16 cellular contexts compared by ENCODE assay signal in the genomic region with DNA sequence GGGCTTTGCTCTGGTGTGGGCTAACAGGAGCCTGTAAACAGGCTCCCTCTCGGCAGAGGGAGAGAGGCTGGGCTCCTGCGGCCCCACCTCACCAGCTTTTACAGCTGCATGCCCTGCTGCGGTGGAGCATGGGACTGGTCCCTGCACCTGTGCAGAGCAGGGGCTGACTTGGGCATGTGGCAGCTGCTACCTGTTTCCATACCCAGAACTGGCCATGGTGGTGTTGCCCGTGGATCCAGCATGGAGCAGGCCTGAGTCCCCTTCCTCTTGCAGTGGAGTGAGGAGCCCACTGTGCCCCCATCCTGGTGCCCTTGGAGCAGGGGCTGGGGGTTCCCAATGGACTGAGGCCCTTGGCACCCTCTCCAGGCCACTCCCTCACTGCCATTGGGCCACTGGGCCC.
DNase-seq lines count a peak whose midpoint lies in the region; ATAC-seq and TF ChIP-seq lines count a peak whose summit lies in the region.
"Had no signal": no experiment of that assay in that cellular context is flagged by ENCODE, and none has a peak within 500 bp of the region (broad histone marks: within the 10 kb centered on the region; RNA-seq: fewer than 3 reads in every experiment).

No MANE protein-coding gene starts in this region.

- in situ Hi-C loops in IMR-90 (cut with MboI; ENCODE audit: low sequenced_read_pairs) = no loop called here

- H3K4ac ChIP-seq in IMR-90 (ENCODE audit: low read depth, low read length) = no peak overlapping the region

- no peaks in the 10 kb centered on the region for H3K4me1 ChIP-seq in IMR-90 (ENCODE audit: control insufficient read depth, insufficient read depth, low read length)
- H3K4me1 ChIP-seq in spleen = no peaks in the 10 kb centered on the region

- no peak overlapping the region for H2BK15ac ChIP-seq in IMR-90 (ENCODE audit: low read depth, low read length)

- no peak for DNase-seq in IMR-90
- DNase-seq in chondrocyte (ENCODE audit: low spot score) = peak; percentile 70
- DNase-seq in spleen = peak; percentile 71
- DNase-seq in ureter (ENCODE audit: low spot score) = peak; percentile 22
- no peak for DNase-seq in NCI-H1092 (lab: John Stamatoyannopoulos, UW)
- DNase-seq in NOMO-1 treated with DMSO at 0.1 percent for 48 hours (lab: John Stamatoyannopoulos, UW; ENCODE audit: unreplicated experiment) = no peak
- DNase-seq: C1 segment of cervical spinal cord; Calu3; CD4-positive, alpha-beta memory T cell; COR-L47; DMS53; DMS79 treated with DMSO at 0.1 percent for 48 hours; GF-D8; GM23248; H7; HCEC 1CT had no signal

- no peak overlapping the region for H4K91ac ChIP-seq in IMR-90 (ENCODE audit: insufficient read depth, low read depth, low read length)

- peak overlapping the region; percentile 51 for H2AFZ ChIP-seq in IMR-90 (replicated peaks; ENCODE audit: low read length, poor library complexity)
- H2AFZ ChIP-seq: GM23248 had no signal

- H2AK9ac ChIP-seq in IMR-90 (replicated peaks; ENCODE audit: low read depth, low read length, poor library complexity) = no peak overlapping the region

- TF ChIP-seq RAD21 in IMR-90 (IDR thresholded peaks at IDR 0.05; ENCODE audit: low read length) = no peak

- H3K9me3 Mint-ChIP-seq in chondrocyte (ENCODE audit: low read depth) = peaks cover 5% of the 10 kb centered on the region

- peaks cover 14% of the 10 kb centered on the region for H3K9me3 ChIP-seq in IMR-90 (ENCODE audit: control insufficient read depth, insufficient read depth, low read length)
- no peaks in the 10 kb centered on the region for H3K9me3 ChIP-seq in spleen

- H3K4me2 ChIP-seq in IMR-90 (ENCODE audit: low read depth, low read length) = no peak overlapping the region

- no peaks in the 10 kb centered on the region for H3K79me1 ChIP-seq in IMR-90 (ENCODE audit: low read depth in 1 of 2, low read length in 2 of 2)

- no peak overlapping the region for H2AK5ac ChIP-seq in IMR-90 (ENCODE audit: low read depth, low read length)

- no peak overlapping the region for H3K56ac ChIP-seq in IMR-90 (ENCODE audit: extremely low read depth, insufficient read depth, low read length)

- H2BK20ac ChIP-seq in IMR-90 (ENCODE audit: low read depth, low read length) = no peak overlapping the region

- TF ChIP-seq CTCF in IMR-90 (conservative IDR thresholded peaks at IDR 0.05; ENCODE audit: low read depth, low read length) (no peak), chondrocyte (IDR thresholded peaks at IDR 0.05) (no peak), spleen (IDR thresholded peaks at IDR 0.05 in 8 of 11, conservative IDR thresholded peaks at IDR 0.05 in 3 of 11) (no peak)

- H3K14ac ChIP-seq in IMR-90 (replicated peaks; ENCODE audit: low read depth, low read length) = no peak overlapping the region

- intact Hi-C loops in IMR-90 (cut with micrococcal nuclease) = no loop called here
- intact Hi-C loops in spleen (cut with DNase I; ENCODE audit: low total_unique reads) = no loop called here

- H3K36me3 ChIP-seq in IMR-90 (ENCODE audit: control insufficient read depth, insufficient read depth, low read length) (no peaks in the 10 kb centered on the region), spleen (no peaks in the 10 kb centered on the region)

- no peaks in the 10 kb centered on the region for H3K9me1 ChIP-seq in IMR-90 (ENCODE audit: insufficient read depth, low read length)

- no peaks in the 10 kb centered on the region for H3K4me1 Mint-ChIP-seq in chondrocyte (ENCODE audit: low read depth)

- H4K8ac ChIP-seq in IMR-90 (ENCODE audit: low read depth in 2 of 2, low read length in 2 of 2) = no peak overlapping the region

- no peak overlapping the region for H3K4me3 ChIP-seq in IMR-90 (ENCODE audit: insufficient read depth, low read depth, low read length)
- no peak overlapping the region for H3K4me3 ChIP-seq in spleen
- H3K4me3 ChIP-seq: GM23248 had no signal

- no peaks in the 10 kb centered on the region for H3K27me3 ChIP-seq in IMR-90 (ENCODE audit: control insufficient read depth, insufficient read depth, low read length)
- H3K27me3 ChIP-seq in spleen (replicated peaks in 1 of 7) = peaks cover 0 to 36% (median 0%) of the 10 kb centered on the region in 7 donors

- no peak overlapping the region for H3K27ac Mint-ChIP-seq in chondrocyte (ENCODE audit: unreplicated experiment)
- H3K27ac Mint-ChIP-seq: CD4-positive, alpha-beta memory T cell had no signal

- no peak overlapping the region for H2BK5ac ChIP-seq in IMR-90 (ENCODE audit: low read depth, low read length, poor library complexity, severe bottlenecking)

- no peak overlapping the region for H2BK120ac ChIP-seq in IMR-90 (ENCODE audit: low read depth, low read length)

- dilution Hi-C loops in IMR-90 (cut with HindIII; ENCODE audit: low sequenced_read_pairs, unreplicated experiment) = no loop called here

- POLR2A ChIA-PET in IMR-90 (lab: Charles Lee; ENCODE audit: unreplicated experiment) = no interaction called here

- no peak overlapping the region for H3K23ac ChIP-seq in IMR-90 (ENCODE audit: low read depth, low read length)

- ATAC-seq in IMR-90 (ENCODE audit: low read depth) = no peak

- H3K27ac ChIP-seq in IMR-90 (ENCODE audit: insufficient read depth, low read length) (no peak overlapping the region), spleen (no peak overlapping the region)
- H3K27ac ChIP-seq: GM23248 had no signal

- WGBS in IMR-90 (ENCODE audit: extremely low coverage in 2 of 2, insufficient read length in 1 of 2), 2 experiments = 60% methylated on average over 1 of the region's 4 CpGs; no CpG with 5 or more reads in 1 of the 2 experiments
- WGBS in spleen, 5 donors = 84 to 98% (median 93%) methylated on average over 4 of the region's 4 CpGs

- H3K9ac ChIP-seq in IMR-90 (ENCODE audit: low read depth, low read length) = no peak overlapping the region
- H3K9ac ChIP-seq: GM23248 had no signal

- peaks cover 2% of the 10 kb centered on the region for H3K27me3 Mint-ChIP-seq in chondrocyte (ENCODE audit: low read depth)

- no peak for TF ChIP-seq POLR2A in IMR-90 (IDR thresholded peaks at IDR 0.05; ENCODE audit: low read depth, low read length)
- TF ChIP-seq POLR2A in spleen (IDR thresholded peaks at IDR 0.05) = no peak

- H3K36me3 Mint-ChIP-seq in chondrocyte (ENCODE audit: low read depth) = no peaks in the 10 kb centered on the region
- H3K36me3 Mint-ChIP-seq: CD4-positive, alpha-beta memory T cell had no signal

- no peak overlapping the region for H3K18ac ChIP-seq in IMR-90 (ENCODE audit: low read depth, low read length)

- no peaks in the 10 kb centered on the region for H4K20me1 ChIP-seq in IMR-90 (ENCODE audit: insufficient read depth, low read length)

- no TSS peak for BruUV-seq in IMR-90 (replicated peaks; lab: Mats Ljungman, UMichigan)

- no peak overlapping the region for H3K4me3 Mint-ChIP-seq in chondrocyte (ENCODE audit: unreplicated experiment)
- H3K4me3 Mint-ChIP-seq: CD4-positive, alpha-beta memory T cell had no signal

- no peak overlapping the region for H4K5ac ChIP-seq in IMR-90 (ENCODE audit: low read depth, low read length)

- CTCF ChIA-PET in IMR-90 (lab: Yijun Ruan, JAX) = no interaction called here

TF ChIP-seq in IMR-90, 13 proteins besides CTCF, POLR2A, EP300 and RAD21:
- TF ChIP-seq SMC3 (IDR thresholded peaks at IDR 0.05; ENCODE audit: low read depth, low read length) (no peak), ELK1 (IDR thresholded peaks at IDR 0.05; ENCODE audit: borderline replicate concordance, low read depth, low read length) (no peak), MAZ (IDR thresholded peaks at IDR 0.05; ENCODE audit: borderline replicate concordance, low read depth, low read length) (no peak), FOS (IDR thresholded peaks at IDR 0.05; ENCODE audit: low read depth, low read length) (no peak), MXI1 (IDR thresholded peaks at IDR 0.05; ENCODE audit: borderline replicate concordance, low read depth, low read length) (no peak), RCOR1 (IDR thresholded peaks at IDR 0.05; ENCODE audit: insufficient replicate concordance, low read length) (no peak), NFE2L2 (IDR thresholded peaks at IDR 0.05; ENCODE audit: low read depth, low read length) (no peak), RFX5 (IDR thresholded peaks at IDR 0.05; ENCODE audit: low read depth, low read length) (no peak), BHLHE40 (IDR thresholded peaks at IDR 0.05; ENCODE audit: low read depth, low read length) (no peak), MAFK (IDR thresholded peaks at IDR 0.05; ENCODE audit: low read depth, low read length) (no peak), USF2 (IDR thresholded peaks at IDR 0.05; ENCODE audit: low read depth, low read length) (no peak), CEBPB (IDR thresholded peaks at IDR 0.05; ENCODE audit: low read depth, low read length) (no peak), CHD1 (IDR thresholded peaks at IDR 0.05; ENCODE audit: low read depth, low read length) (no peak)
TF ChIP-seq in IMR-90: peak in this region for 0.

Comparison
In these comparisons a context has a peak if more than half of its experiments do, and no peak if none do; other contexts are left out.
1. DNase-seq: peak in chondrocyte (single experiment), spleen (single experiment) and ureter (single experiment); none in IMR-90 (single experiment), NCI-H1092 (single experiment) and NOMO-1 treated with DMSO at 0.1 percent for 48 hours (single experiment).